Comparison of ENCODE assay signal across 1 cellular context in genomic region chr4:83013931-83014330, GRCh38.
TF ChIP-seq lines count a peak whose summit lies in the region.

No MANE protein-coding gene starts in this region.

TF ChIP-seq in SK-N-SH, 30 proteins besides CTCF, POLR2A, EP300 and RAD21 (continued from another document):
- TF ChIP-seq ZBTB33 (IDR thresholded peaks at IDR 0.05; ENCODE audit: borderline replicate concordance, low read depth) = no peak
